Comparison of ENCODE assay signal across 9 cellular contexts in the genomic region with DNA sequence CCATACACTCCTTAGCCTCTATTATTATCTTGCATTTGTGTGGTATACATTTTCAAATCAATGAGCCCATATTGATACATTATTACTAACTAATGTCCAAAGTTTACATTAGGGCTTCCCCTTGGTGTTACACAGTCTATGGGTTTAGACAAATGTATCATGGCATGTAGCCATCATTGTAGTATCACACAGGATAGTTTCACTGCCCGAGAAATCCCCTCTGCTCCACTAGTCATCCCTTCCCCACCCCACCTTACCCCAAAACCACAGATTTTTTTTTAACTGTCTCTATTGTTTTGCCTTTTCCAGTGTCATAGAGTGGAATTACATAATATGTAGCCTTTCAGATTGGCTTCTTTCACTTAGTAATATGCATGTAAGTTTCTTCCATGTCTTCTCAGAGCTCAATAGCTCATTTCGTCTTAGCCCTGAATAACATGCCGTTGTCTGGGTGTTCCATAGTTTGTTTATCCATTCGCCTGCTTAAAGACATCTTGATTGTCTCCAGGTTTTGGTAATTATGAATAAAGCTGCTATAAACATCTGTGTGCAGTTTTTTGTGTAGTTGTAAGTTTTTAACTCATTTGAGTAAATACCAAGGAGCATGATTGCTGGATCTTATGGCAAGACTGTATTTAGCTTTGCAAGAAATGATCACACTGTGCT.
DNase-seq lines count a peak whose midpoint lies in the region; ATAC-seq and TF ChIP-seq lines count a peak whose summit lies in the region.
"Had no signal": no experiment of that assay in that cellular context is flagged by ENCODE, and none has a peak within 500 bp of the region (broad histone marks: within the 10 kb centered on the region; RNA-seq: fewer than 3 reads in every experiment).

No MANE protein-coding gene starts in this region.

- peak overlapping the region; percentile 77 to 95 (median 84) for H3K4me2 ChIP-seq in BLaER1 treated with 17β-estradiol and CSF1 and Interleukin-3, amounts not matched to agents 10 nM and 100 nM

- no peak for TF ChIP-seq CTCF in brain microvascular endothelial cell (IDR thresholded peaks at IDR 0.05; ENCODE audit: low read depth, low read length, missing control alignments)
- TF ChIP-seq CTCF in RWPE1 (conservative IDR thresholded peaks at IDR 0.05; ENCODE audit: low read depth): no peak

- peak overlapping the region in 9 of 11 experiments; percentile 19 to 80 (median 76); a peak in 16 of 22 replicates for H3K9ac ChIP-seq in BLaER1 treated with 17β-estradiol and CSF1 and Interleukin-3, amounts not matched to agents 10 nM and 100 nM

- H3K4me1 ChIP-seq in BLaER1 treated with 17β-estradiol and CSF1 and Interleukin-3, amounts not matched to agents 10 nM and 100 nM: peaks cover 53 to 99% (median 72%) of the 10 kb centered on the region in 10 experiments

- H3K27me3 ChIP-seq in BLaER1 treated with 17β-estradiol and CSF1 and Interleukin-3, amounts not matched to agents 10 nM and 100 nM: no peaks in the 10 kb centered on the region
- H3K27me3 ChIP-seq in brain microvascular endothelial cell (replicated peaks): no peaks in the 10 kb centered on the region

- in situ Hi-C loops in brain microvascular endothelial cell (cut with HindIII; ENCODE audit: low pct_ligation_motif_present, low sequenced_read_pairs): no loop called here

- DNase-seq in brain microvascular endothelial cell (no peak), DMS53 (lab: John Stamatoyannopoulos, UW) (no peak), HuH-7.5 (ENCODE audit: low spot score) (no peak), NCI-H1930 (lab: John Stamatoyannopoulos, UW) (no peak), RWPE1 (ENCODE audit: low spot score) (no peak)
- DNase-seq: NK-92 treated with Interleukin-12 subunit alpha and Interleukin-12 subunit beta, amount 100 ng/mL, for 24 hours had no signal

- peaks cover 0 to 5% (median 0%) of the 10 kb centered on the region in 11 experiments; a peak in 3 of 22 replicates for H3K9me3 ChIP-seq in BLaER1 treated with 17β-estradiol and CSF1 and Interleukin-3, amounts not matched to agents 10 nM and 100 nM (replicated peaks in 1 of 11)

- POLR2A ChIA-PET in RWPE1 (lab: Yijun Ruan, JAX; ENCODE audit: low non-redundant PET): no interaction called here

- no peak overlapping the region for H3K4me3 ChIP-seq in BLaER1 treated with 17β-estradiol and CSF1 and Interleukin-3, amounts not matched to agents 10 nM and 100 nM
- H3K4me3 ChIP-seq in brain microvascular endothelial cell (ENCODE audit: low read depth, low read length): no peak overlapping the region

- no peaks in the 10 kb centered on the region for H3K36me3 ChIP-seq in BLaER1 treated with 17β-estradiol and CSF1 and Interleukin-3, amounts not matched to agents 10 nM and 100 nM
- no peaks in the 10 kb centered on the region for H3K36me3 ChIP-seq in brain microvascular endothelial cell (replicated peaks)

- H4K20me1 ChIP-seq in BLaER1 treated with 17β-estradiol and CSF1 and Interleukin-3, amounts not matched to agents 10 nM and 100 nM: no peaks in the 10 kb centered on the region

- peak overlapping the region in 10 of 11 experiments; percentile 33 to 99 (median 92); a peak in 19 of 22 replicates for H3K27ac ChIP-seq in BLaER1 treated with 17β-estradiol and CSF1 and Interleukin-3, amounts not matched to agents 10 nM and 100 nM
- H3K27ac ChIP-seq in brain microvascular endothelial cell (peak overlapping the region; percentile 53), RWPE1 (no peak overlapping the region)

- ATAC-seq in GM18909 (IDR thresholded peaks at IDR 0.05; ENCODE audit: poor library complexity, unreplicated experiment): peak; percentile 41
- ATAC-seq in HG03457 (IDR thresholded peaks at IDR 0.05; ENCODE audit: unreplicated experiment): peak; percentile 50

- CTCF ChIA-PET in RWPE1 (lab: Yijun Ruan, JAX): no interaction called here
